ENCODE assay signal across 26 cellular contexts in the genomic region with DNA sequence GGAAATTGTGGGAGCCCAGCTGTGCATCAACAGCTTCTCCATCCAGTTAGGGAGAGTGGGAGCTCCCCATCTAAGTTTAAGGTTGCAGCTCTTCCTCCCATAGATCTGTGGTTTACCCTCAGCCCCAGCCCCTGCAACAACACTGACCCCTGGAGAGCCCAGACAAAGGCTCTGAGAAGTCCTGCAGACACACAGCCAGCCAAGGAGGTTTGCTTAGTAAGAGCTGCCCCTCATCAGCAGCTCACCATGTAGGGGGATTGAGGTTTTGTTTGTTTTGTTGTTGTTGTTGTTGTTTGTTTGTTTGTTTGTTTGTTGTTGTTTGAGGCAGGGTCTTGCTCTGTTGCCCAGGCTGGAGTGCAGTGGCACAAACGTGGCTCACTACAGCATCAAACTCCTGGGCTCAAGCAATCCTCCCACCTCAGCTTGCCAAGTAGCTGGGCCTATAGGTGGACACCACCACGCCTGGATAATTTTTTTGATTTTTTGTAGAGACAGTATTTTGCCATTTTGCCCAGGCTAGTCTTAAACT.
DNase-seq lines count a peak whose midpoint lies in the region; ATAC-seq and TF ChIP-seq lines count a peak whose summit lies in the region.
"Had no signal": no experiment of that assay in that cellular context is flagged by ENCODE, and none has a peak within 500 bp of the region (broad histone marks: within the 10 kb centered on the region; RNA-seq: fewer than 3 reads in every experiment).

No MANE protein-coding gene starts in this region.

- WGBS in IMR-90 (ENCODE audit: extremely low coverage in 2 of 2, insufficient read length in 1 of 2), 2 experiments, result no CpG with 5 or more reads among the region's 2 CpGs

- H2BK15ac ChIP-seq in IMR-90 (ENCODE audit: low read depth, low read length), result peak overlapping the region; percentile 61; the same call in 2 of the 3 replicates

- no TSS peak for BruUV-seq in IMR-90 (replicated peaks; lab: Mats Ljungman, UMichigan)

- peaks cover 41% of the 10 kb centered on the region for H3K36me3 Mint-ChIP-seq in activated CD4-positive, alpha-beta T cell treated with anti-CD3 and anti-CD28 coated beads, Interleukin-2, amount 10 ng/mL, durations not matched to agents 24 days and 14 days (ENCODE audit: low read depth)
- H3K36me3 Mint-ChIP-seq in chondrocyte (ENCODE audit: low read depth), result peaks cover 5% of the 10 kb centered on the region

- H2AK9ac ChIP-seq in IMR-90 (replicated peaks; ENCODE audit: low read depth, low read length, poor library complexity), result peak overlapping the region; percentile 38

- peak overlapping the region; percentile 26 for H4K5ac ChIP-seq in IMR-90 (ENCODE audit: low read depth, low read length)

- H3K9me1 ChIP-seq in IMR-90 (ENCODE audit: insufficient read depth, low read length), result peaks cover 51% of the 10 kb centered on the region

- peaks cover 75% of the 10 kb centered on the region for H3K4me1 Mint-ChIP-seq in activated CD4-positive, alpha-beta T cell treated with anti-CD3 and anti-CD28 coated beads, Interleukin-2, amount 10 ng/mL, durations not matched to agents 24 days and 14 days
- H3K4me1 Mint-ChIP-seq in chondrocyte (ENCODE audit: low read depth), result peaks cover 58% of the 10 kb centered on the region

- H3K27me3 Mint-ChIP-seq in activated CD4-positive, alpha-beta T cell treated with anti-CD3 and anti-CD28 coated beads, Interleukin-2, amount 10 ng/mL, durations not matched to agents 24 days and 14 days, result no peaks in the 10 kb centered on the region
- H3K27me3 Mint-ChIP-seq in chondrocyte (ENCODE audit: low read depth), result no peaks in the 10 kb centered on the region

- H3K36me3 ChIP-seq in IMR-90 (ENCODE audit: control insufficient read depth, insufficient read depth, low read length), result no peaks in the 10 kb centered on the region
- H3K36me3 ChIP-seq: cardiac muscle cell, uterus had no signal

- H3K9me3 ChIP-seq in IMR-90 (ENCODE audit: control insufficient read depth, insufficient read depth, low read length), result no peaks in the 10 kb centered on the region
- H3K9me3 ChIP-seq: esophagus squamous epithelium, suprapubic skin, uterus had no signal

- TF ChIP-seq CTCF in IMR-90 (conservative IDR thresholded peaks at IDR 0.05; ENCODE audit: low read depth, low read length) (no peak), chondrocyte (IDR thresholded peaks at IDR 0.05) (no peak)

- H2BK120ac ChIP-seq in IMR-90 (ENCODE audit: low read depth, low read length), result peak overlapping the region; percentile 94

- ATAC-seq in IMR-90 (ENCODE audit: low read depth) (no peak), GM19397 (IDR thresholded peaks at IDR 0.05; ENCODE audit: unreplicated experiment) (no peak)
- ATAC-seq: GM23338, left colon, PC-3 had no signal

- H3K9ac ChIP-seq in IMR-90 (ENCODE audit: low read depth, low read length), result no peak overlapping the region
- H3K9ac ChIP-seq: parathyroid adenoma had no signal

- in situ Hi-C loops in IMR-90 (cut with MboI; ENCODE audit: low sequenced_read_pairs), result no loop called here

- H3K27me3 ChIP-seq in IMR-90 (ENCODE audit: control insufficient read depth, insufficient read depth, low read length), result no peaks in the 10 kb centered on the region
- H3K27me3 ChIP-seq: cardiac muscle cell, esophagus squamous epithelium, hepatocyte, suprapubic skin, uterus had no signal

- peak overlapping the region; percentile 74 for H3K27ac Mint-ChIP-seq in activated CD4-positive, alpha-beta T cell treated with anti-CD3 and anti-CD28 coated beads, Interleukin-2, amount 10 ng/mL, durations not matched to agents 24 days and 14 days
- no peak overlapping the region for H3K27ac Mint-ChIP-seq in chondrocyte (ENCODE audit: unreplicated experiment)
- H3K27ac Mint-ChIP-seq: GM23338 had no signal

- H2AFZ ChIP-seq in IMR-90 (replicated peaks; ENCODE audit: low read length, poor library complexity), result no peak overlapping the region
- H2AFZ ChIP-seq: GM23338, hepatocyte, parathyroid adenoma had no signal

- intact Hi-C loops in activated CD4-positive, alpha-beta T cell treated with anti-CD3 and anti-CD28 coated beads, Interleukin-2, amount 10 ng/mL, durations not matched to agents 24 days and 14 days (cut with micrococcal nuclease), result no loop called here
- intact Hi-C loops in IMR-90 (cut with micrococcal nuclease) (no loop called here), posterior vena cava (cut with DNase I) (loop anchor here in 1 of 2 donors (10.0 kb wide), 1 partner anchor 78 kb away; no protein-coding TSS in a partner anchor)

- DNase-seq in activated CD4-positive, alpha-beta T cell treated with anti-CD3 and anti-CD28 coated beads, Interleukin-2, amount 10 ng/mL, durations not matched to agents 24 days and 14 days, result no peak
- DNase-seq in activated CD4-positive, alpha-beta T cell treated with anti-CD3 and anti-CD28 coated beads for 4 hours, result no peak
- DNase-seq in IMR-90 (no peak), chondrocyte (ENCODE audit: low spot score) (peak; percentile 12), posterior vena cava (ENCODE audit: low spot score) (peak; percentile 22), NCI-H1436 (lab: John Stamatoyannopoulos, UW) (no peak), UCSD-AML1 (lab: John Stamatoyannopoulos, UW; ENCODE audit: unreplicated experiment) (no peak)
- DNase-seq: activated CD4-positive, alpha-beta T cell treated with anti-CD3 and anti-CD28 coated beads, Interleukin-2, amount 50 U/mL, for 1 hour; amygdala; cortex of kidney; DMS153; esophagus squamous epithelium; KBM-7; left colon; MM.1S; NCI-H146; NCI-H2171; PC-3; Right ventricle myocardium superior; uterus had no signal

- H2BK5ac ChIP-seq in IMR-90 (ENCODE audit: low read depth, low read length, poor library complexity, severe bottlenecking), result peak overlapping the region; percentile 51

- peaks cover 51% of the 10 kb centered on the region for H3K4me1 ChIP-seq in IMR-90 (ENCODE audit: control insufficient read depth, insufficient read depth, low read length)

- H3K23ac ChIP-seq in IMR-90 (ENCODE audit: low read depth, low read length), result no peak overlapping the region

- peak overlapping the region; percentile 96 for H3K4ac ChIP-seq in IMR-90 (ENCODE audit: low read depth, low read length)

- H3K4me2 ChIP-seq in IMR-90 (ENCODE audit: low read depth, low read length), result no peak overlapping the region
- H3K4me2 ChIP-seq: GM23338, hepatocyte had no signal

- H3K18ac ChIP-seq in IMR-90 (ENCODE audit: low read depth, low read length), result peak overlapping the region; percentile 43

- peak overlapping the region; percentile 47; the same call in 1 of the 2 replicates for H2BK20ac ChIP-seq in IMR-90 (ENCODE audit: low read depth, low read length)

- POLR2A ChIA-PET in IMR-90 (lab: Charles Lee; ENCODE audit: unreplicated experiment), result no interaction called here

- 0 out of 2 replicates have a peak overlapping the region, but pooled peaks have one; percentile 1 for H3K14ac ChIP-seq in IMR-90 (replicated peaks; ENCODE audit: low read depth, low read length)

- CTCF ChIA-PET in IMR-90 (lab: Yijun Ruan, JAX), result interaction anchor here (1.3 kb wide), 1 partner anchor 119 kb away, joined by 3 read pairs; no protein-coding TSS in a partner anchor

- TF ChIP-seq POLR2A in IMR-90 (IDR thresholded peaks at IDR 0.05; ENCODE audit: low read depth, low read length), result no peak

- peak overlapping the region; percentile 27 for H3K27ac ChIP-seq in IMR-90 (ENCODE audit: insufficient read depth, low read length)
- H3K27ac ChIP-seq: parathyroid adenoma, suprapubic skin had no signal

- H3K56ac ChIP-seq in IMR-90 (ENCODE audit: extremely low read depth, insufficient read depth, low read length), result no peak overlapping the region

- peaks cover 5% of the 10 kb centered on the region; the same call in 1 of the 2 replicates for H4K20me1 ChIP-seq in IMR-90 (ENCODE audit: insufficient read depth, low read length)

- no peak for TF ChIP-seq RAD21 in IMR-90 (IDR thresholded peaks at IDR 0.05; ENCODE audit: low read length)

- H3K79me1 ChIP-seq in IMR-90 (ENCODE audit: low read depth in 1 of 2, low read length in 2 of 2), result peaks cover 0 to 55% of the 10 kb centered on the region in 2 experiments

- dilution Hi-C loops in IMR-90 (cut with HindIII; ENCODE audit: low sequenced_read_pairs, unreplicated experiment), result no loop called here

- peak overlapping the region; percentile 96 for H2AK5ac ChIP-seq in IMR-90 (ENCODE audit: low read depth, low read length)

- H4K8ac ChIP-seq in IMR-90 (ENCODE audit: low read depth in 2 of 2, low read length in 2 of 2), result peak overlapping the region; percentile 43 to 61; a peak in 3 of 4 replicates

- H4K91ac ChIP-seq in IMR-90 (ENCODE audit: insufficient read depth, low read depth, low read length), result peak overlapping the region; percentile 91

- no peaks in the 10 kb centered on the region for H3K9me3 Mint-ChIP-seq in activated CD4-positive, alpha-beta T cell treated with anti-CD3 and anti-CD28 coated beads, Interleukin-2, amount 10 ng/mL, durations not matched to agents 24 days and 14 days
- no peaks in the 10 kb centered on the region for H3K9me3 Mint-ChIP-seq in chondrocyte (ENCODE audit: low read depth)
- H3K9me3 Mint-ChIP-seq: GM23338 had no signal

- H3K4me3 ChIP-seq in IMR-90 (ENCODE audit: insufficient read depth, low read depth, low read length), result no peak overlapping the region
- H3K4me3 ChIP-seq: cardiac muscle cell, esophagus squamous epithelium, GM23338, hepatocyte, suprapubic skin, uterus had no signal

- H3K4me3 Mint-ChIP-seq in activated CD4-positive, alpha-beta T cell treated with anti-CD3 and anti-CD28 coated beads, Interleukin-2, amount 10 ng/mL, durations not matched to agents 24 days and 14 days, result peak overlapping the region; percentile 8
- no peak overlapping the region for H3K4me3 Mint-ChIP-seq in chondrocyte (ENCODE audit: unreplicated experiment)
- H3K4me3 Mint-ChIP-seq: GM23338 had no signal

TF ChIP-seq in IMR-90, 13 proteins besides CTCF, POLR2A, EP300 and RAD21 (continues in another document):
- TF ChIP-seq MAZ (IDR thresholded peaks at IDR 0.05; ENCODE audit: borderline replicate concordance, low read depth, low read length), result no peak
- TF ChIP-seq CEBPB (IDR thresholded peaks at IDR 0.05; ENCODE audit: low read depth, low read length), result no peak
- no peak for TF ChIP-seq MAFK (IDR thresholded peaks at IDR 0.05; ENCODE audit: low read depth, low read length)
- no peak for TF ChIP-seq NFE2L2 (IDR thresholded peaks at IDR 0.05; ENCODE audit: low read depth, low read length)
- TF ChIP-seq CHD1 (IDR thresholded peaks at IDR 0.05; ENCODE audit: low read depth, low read length), result no peak
- TF ChIP-seq MXI1 (IDR thresholded peaks at IDR 0.05; ENCODE audit: borderline replicate concordance, low read depth, low read length), result no peak
- no peak for TF ChIP-seq SMC3 (IDR thresholded peaks at IDR 0.05; ENCODE audit: low read depth, low read length)
- TF ChIP-seq RFX5 (IDR thresholded peaks at IDR 0.05; ENCODE audit: low read depth, low read length), result no peak

Comparison
In these comparisons a context has a peak if more than half of its experiments do, and no peak if none do; other contexts are left out.
1. DNase-seq: peak in chondrocyte (single experiment) and posterior vena cava (single experiment); none in activated CD4-positive, alpha-beta T cell treated with anti-CD3 and anti-CD28 coated beads, Interleukin-2, amount 10 ng/mL, durations not matched to agents 24 days and 14 days (single experiment), activated CD4-positive, alpha-beta T cell treated with anti-CD3 and anti-CD28 coated beads for 4 hours (0 of 2), IMR-90 (single experiment), NCI-H1436 (single experiment) and UCSD-AML1 (single experiment).